8 cellular contexts compared by ENCODE assay signal in genomic region chr2:196592331-196592911, GRCh38. TPM values are rescaled to one million over a fixed set of nuclear protein-coding genes. Genes with fewer than 3 reads are reported as not detected.
DNase-seq lines count a peak whose midpoint lies in the region; ATAC-seq, FAIRE-seq and TF ChIP-seq lines count a peak whose summit lies in the region.

No MANE protein-coding gene starts in this region.

- H3K27ac ChIP-seq in brain microvascular endothelial cell, result peak overlapping the region; percentile 76

- peaks cover 7% of the 10 kb centered on the region for H3K4me1 Mint-ChIP-seq in activated CD4-positive, alpha-beta T cell treated with anti-CD3 and anti-CD28 coated beads for 36 hours

- FAIRE-seq in GM12892 (lab: Jason Lieb, UNC), result no peak

- H3K27me3 ChIP-seq in brain microvascular endothelial cell (replicated peaks), result no peaks in the 10 kb centered on the region

- peak overlapping the region; percentile 76 for H3K4me3 ChIP-seq in brain microvascular endothelial cell (ENCODE audit: low read depth, low read length)

- H3K36me3 Mint-ChIP-seq in activated CD4-positive, alpha-beta T cell treated with anti-CD3 and anti-CD28 coated beads for 36 hours (ENCODE audit: low read depth), result no peaks in the 10 kb centered on the region

- H3K36me3 ChIP-seq in brain microvascular endothelial cell (replicated peaks), result no peaks in the 10 kb centered on the region

- ATAC-seq in activated CD4-positive, alpha-beta T cell treated with anti-CD3 and anti-CD28 coated beads for 36 hours, result peak; percentile 33
- ATAC-seq in HG02798 (IDR thresholded peaks at IDR 0.05; ENCODE audit: poor library complexity, unreplicated experiment), result peak; percentile 11

- H3K27ac Mint-ChIP-seq in activated CD4-positive, alpha-beta T cell treated with anti-CD3 and anti-CD28 coated beads for 36 hours, result no peak overlapping the region

- CTCF ChIA-PET in activated CD4-positive, alpha-beta T cell treated with anti-CD3 and anti-CD28 coated beads for 36 hours (lab: Charles Lee), result interaction anchor here (0.7 to 1.8 kb wide), 5 partner anchors 9 to 1471 kb away, joined by 3 to 7 read pairs (median 5); no protein-coding TSS in a partner anchor

- peaks cover 65% of the 10 kb centered on the region for H3K27me3 Mint-ChIP-seq in activated CD4-positive, alpha-beta T cell treated with anti-CD3 and anti-CD28 coated beads for 36 hours

- POLR2A ChIA-PET in activated CD4-positive, alpha-beta T cell treated with anti-CD3 and anti-CD28 coated beads for 36 hours (lab: Charles Lee), result no interaction called here

- in situ Hi-C loops in brain microvascular endothelial cell (cut with HindIII; ENCODE audit: low pct_ligation_motif_present, low sequenced_read_pairs), result no loop called here

- DNase-seq in activated CD4-positive, alpha-beta T cell treated with anti-CD3 and anti-CD28 coated beads for 36 hours, result peak; percentile 17
- DNase-seq in activated CD4-positive, alpha-beta T cell treated with anti-CD3 and anti-CD28 coated beads for 1 hour, result no peak
- DNase-seq in NCI-H446 treated with DMSO at 0.1 percent for 48 hours (lab: John Stamatoyannopoulos, UW) (peak; percentile 34), brain microvascular endothelial cell (peak; percentile 43), iris pigment epithelial cell (ENCODE audit: low read depth) (peak; percentile 58), GM12892 (ENCODE audit: insufficient read length) (no peak)
- DNase-seq in stimulated activated CD8-positive, alpha-beta memory T cell treated with anti-CD3 and anti-CD28 coated beads, Interleukin-4, amount 100 ng/mL, for 48 hours, result peak; percentile 24

- no peaks in the 10 kb centered on the region for H3K9me3 Mint-ChIP-seq in activated CD4-positive, alpha-beta T cell treated with anti-CD3 and anti-CD28 coated beads for 36 hours (ENCODE audit: low read depth)

- H3K4me3 Mint-ChIP-seq in activated CD4-positive, alpha-beta T cell treated with anti-CD3 and anti-CD28 coated beads for 36 hours, result peak overlapping the region; percentile 63

- intact Hi-C loops in activated CD4-positive, alpha-beta T cell treated with anti-CD3 and anti-CD28 coated beads for 36 hours (cut with DNase I, micrococcal nuclease), result loop anchor here in 1 of 2 experiments (2.0 kb wide), 1 partner anchor 46 kb away; the partner anchor contains the start of gene CCDC150

- peak; percentile 45 for TF ChIP-seq CTCF in brain microvascular endothelial cell (IDR thresholded peaks at IDR 0.05; ENCODE audit: low read depth, low read length, missing control alignments)

- no peak for TF ChIP-seq POLR2A in GM12892 (IDR thresholded peaks at IDR 0.05; ENCODE audit: low read depth, low read length)

RNA-seq across cellular contexts. Expression of gene HECW2, which starts 0.9 kb away (rescaled TPM):
- 1 to 10 TPM; 1.3 to 1.6 TPM for total RNA-seq in activated CD4-positive, alpha-beta T cell treated with anti-CD3 and anti-CD28 coated beads for 36 hours
- 8.9 TPM for polyA plus RNA-seq in GM12892 (2012; ENCODE audit: missing spikeins)

RNA-seq across cellular contexts. Expression of gene CCDC150, which starts 47.1 kb away (rescaled TPM):
- total RNA-seq in activated CD4-positive, alpha-beta T cell treated with anti-CD3 and anti-CD28 coated beads for 36 hours, result 10 to 100 TPM; 11.8 to 14.6 TPM
- 6.8 TPM for polyA plus RNA-seq in GM12892 (2012; ENCODE audit: missing spikeins)

Comparison
In these comparisons a context has a peak if more than half of its experiments do, and no peak if none do; other contexts are left out.
1. DNase-seq: peak in activated CD4-positive, alpha-beta T cell treated with anti-CD3 and anti-CD28 coated beads for 36 hours (single experiment), NCI-H446 treated with DMSO at 0.1 percent for 48 hours (single experiment), brain microvascular endothelial cell (single experiment), iris pigment epithelial cell (single experiment) and stimulated activated CD8-positive, alpha-beta memory T cell treated with anti-CD3 and anti-CD28 coated beads, Interleukin-4, amount 100 ng/mL, for 48 hours (single experiment); none in activated CD4-positive, alpha-beta T cell treated with anti-CD3 and anti-CD28 coated beads for 1 hour (single experiment) and GM12892 (single experiment).